Comparison of ENCODE assay signal across 8 cellular contexts in the genomic region with DNA sequence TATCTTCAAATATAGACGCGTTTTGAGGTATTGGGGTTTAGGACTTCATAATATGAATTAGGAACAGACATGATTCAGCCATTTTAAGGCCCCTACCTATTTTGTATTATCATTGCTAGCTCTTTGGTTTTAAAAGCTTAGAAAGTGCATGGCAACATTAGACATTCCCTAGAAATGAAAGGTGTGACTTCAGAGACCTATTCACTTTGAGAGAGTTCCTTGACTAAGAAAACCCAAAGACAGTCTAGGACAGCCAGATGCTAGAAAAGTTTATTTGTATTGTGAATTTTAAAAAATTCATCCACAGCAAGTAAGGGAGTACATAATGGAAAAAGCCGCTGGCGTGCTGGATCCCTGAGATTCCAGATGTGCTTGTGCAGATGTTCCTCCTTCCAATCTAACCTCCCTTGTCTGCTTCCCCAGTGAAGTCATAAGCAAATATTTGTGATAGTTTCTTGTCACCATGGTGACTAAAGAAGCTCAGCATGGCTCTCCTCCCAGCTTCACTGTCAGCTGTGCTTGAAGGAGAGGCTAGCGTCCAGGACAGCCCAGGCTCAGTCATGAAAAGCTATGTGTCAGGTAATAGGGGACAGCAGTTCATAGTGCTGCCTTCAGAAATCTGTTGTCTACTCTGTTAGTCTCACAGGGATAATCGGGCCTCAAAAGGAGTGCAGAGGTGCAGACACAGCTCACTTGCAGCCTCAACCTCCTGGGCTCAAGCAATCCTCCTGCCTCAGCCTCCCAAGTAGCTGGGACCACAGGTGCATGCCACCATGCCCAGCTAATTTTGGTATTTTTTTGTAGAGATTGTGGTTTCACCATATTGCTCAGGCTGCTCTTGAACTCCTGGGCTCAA. TPM values are rescaled to one million over a fixed set of nuclear protein-coding genes. Genes with fewer than 3 reads are reported as not detected.
DNase-seq lines count a peak whose midpoint lies in the region; ATAC-seq and TF ChIP-seq lines count a peak whose summit lies in the region.

No MANE protein-coding gene starts in this region.

- H3K27ac ChIP-seq in esophagus squamous epithelium = peak overlapping the region in 3 of 4 donors; percentile 32 to 51 (median 48)
- H3K27ac ChIP-seq in Peyer's patch = peak overlapping the region in 2 of 4 donors; percentile 0 to 31

- TF ChIP-seq CTCF in esophagus squamous epithelium (IDR thresholded peaks at IDR 0.05) (no peak), neural crest cell (conservative IDR thresholded peaks at IDR 0.05) (no peak), Peyer's patch (IDR thresholded peaks at IDR 0.05) (no peak)

- no peaks in the 10 kb centered on the region for H3K27me3 Mint-ChIP-seq in neural crest cell (ENCODE audit: low read depth)
- H3K27me3 Mint-ChIP-seq in activated CD8-positive, alpha-beta memory T cell treated with anti-CD3 and anti-CD28 coated beads, Interleukin-2, amount 10 ng/mL, durations not matched to agents 7 days and 5 days = no peaks in the 10 kb centered on the region

- H3K36me3 ChIP-seq in esophagus squamous epithelium (peaks cover 0 to 8% (median 0%) of the 10 kb centered on the region in 3 donors), Peyer's patch (no peaks in the 10 kb centered on the region)

- intact Hi-C loops in esophagus squamous epithelium (cut with DNase I) = no loop called here

- H3K9me3 ChIP-seq in esophagus squamous epithelium (peaks cover 0 to 5% (median 0%) of the 10 kb centered on the region in 3 donors), Peyer's patch (no peaks in the 10 kb centered on the region)

- H3K36me3 Mint-ChIP-seq in neural crest cell (ENCODE audit: low read depth) = peaks cover 4% of the 10 kb centered on the region
- H3K36me3 Mint-ChIP-seq in activated CD8-positive, alpha-beta memory T cell treated with anti-CD3 and anti-CD28 coated beads, Interleukin-2, amount 10 ng/mL, durations not matched to agents 7 days and 5 days = peaks cover 32% of the 10 kb centered on the region

- peaks cover 7 to 30% (median 11%) of the 10 kb centered on the region in 3 donors for H3K4me1 ChIP-seq in esophagus squamous epithelium
- peaks cover 0 to 16% (median 0%) of the 10 kb centered on the region in 4 donors for H3K4me1 ChIP-seq in Peyer's patch

- DNase-seq in D341Med (ENCODE audit: low spot score) (peak; percentile 37), NCI-H2227 (lab: John Stamatoyannopoulos, UW; ENCODE audit: unreplicated experiment) (peak; percentile 68), esophagus squamous epithelium (lab: John Stamatoyannopoulos, UW) (no peak), neural crest cell (ENCODE audit: low read depth, low spot score) (peak; percentile 5), NCI-H1105 treated with DMSO at 0.1 percent for 48 hours (lab: John Stamatoyannopoulos, UW) (no peak), NOMO-1 treated with dmso at 0.1 percent for 144 hours (lab: John Stamatoyannopoulos, UW; ENCODE audit: unreplicated experiment) (no peak), Peyer's patch (no peak)
- no peak for DNase-seq in activated CD8-positive, alpha-beta memory T cell treated with anti-CD3 and anti-CD28 coated beads, Interleukin-2, amount 10 ng/mL, durations not matched to agents 7 days and 5 days

- TF ChIP-seq POLR2A in esophagus squamous epithelium (IDR thresholded peaks at IDR 0.05) (no peak), Peyer's patch (IDR thresholded peaks at IDR 0.05) (no peak)

- no peak overlapping the region for H3K4me3 Mint-ChIP-seq in neural crest cell
- H3K4me3 Mint-ChIP-seq in activated CD8-positive, alpha-beta memory T cell treated with anti-CD3 and anti-CD28 coated beads, Interleukin-2, amount 10 ng/mL, durations not matched to agents 7 days and 5 days = no peak overlapping the region

- CTCF ChIA-PET in activated CD8-positive, alpha-beta memory T cell treated with anti-CD3 and anti-CD28 coated beads, Interleukin-2, amount 10 ng/mL, durations not matched to agents 7 days and 5 days (lab: Charles Lee) = interaction anchor here (0.8 to 1.0 kb wide), 2 partner anchors 24 to 34 kb away, joined by 3 read pairs; a partner anchor contains a TSS

- no peak for ATAC-seq in activated CD8-positive, alpha-beta memory T cell treated with anti-CD3 and anti-CD28 coated beads, Interleukin-2, amount 10 ng/mL, durations not matched to agents 7 days and 5 days

- no peaks in the 10 kb centered on the region for H3K27me3 ChIP-seq in esophagus squamous epithelium
- H3K27me3 ChIP-seq in Peyer's patch = no peaks in the 10 kb centered on the region

- H3K27ac Mint-ChIP-seq in neural crest cell (ENCODE audit: unreplicated experiment) = peak overlapping the region; percentile 23
- no peak overlapping the region for H3K27ac Mint-ChIP-seq in activated CD8-positive, alpha-beta memory T cell treated with anti-CD3 and anti-CD28 coated beads, Interleukin-2, amount 10 ng/mL, durations not matched to agents 7 days and 5 days

- H3K9me3 Mint-ChIP-seq in neural crest cell = no peaks in the 10 kb centered on the region
- H3K9me3 Mint-ChIP-seq in activated CD8-positive, alpha-beta memory T cell treated with anti-CD3 and anti-CD28 coated beads, Interleukin-2, amount 10 ng/mL, durations not matched to agents 7 days and 5 days (ENCODE audit: low read depth) = no peaks in the 10 kb centered on the region

- H3K4me3 ChIP-seq in esophagus squamous epithelium (no peak overlapping the region), Peyer's patch (no peak overlapping the region)

- peaks cover 19% of the 10 kb centered on the region for H3K4me1 Mint-ChIP-seq in neural crest cell
- H3K4me1 Mint-ChIP-seq in activated CD8-positive, alpha-beta memory T cell treated with anti-CD3 and anti-CD28 coated beads, Interleukin-2, amount 10 ng/mL, durations not matched to agents 7 days and 5 days = peaks cover 58% of the 10 kb centered on the region

- 52 to 68% methylated on average over 5 to 6 of the region's 6 CpGs for WGBS in esophagus squamous epithelium, 2 donors

RNA-seq across cellular contexts. Expression of a gene that starts 34.8 kb away (rescaled TPM):
- 10 to 100 TPM; 27.7 to 38.0 (median 36.5) TPM for total RNA-seq in esophagus squamous epithelium
- total RNA-seq in neural crest cell = 63.6 and 70.0 TPM in 2 replicates
- total RNA-seq in activated CD8-positive, alpha-beta memory T cell treated with anti-CD3 and anti-CD28 coated beads, Interleukin-2, amount 10 ng/mL, durations not matched to agents 7 days and 5 days = 10 to 100 TPM; 59.6 to 82.8 TPM
- 10 to 100 TPM; 24.8 to 29.8 (median 25.6) TPM for total RNA-seq in Peyer's patch

RNA-seq across cellular contexts. Expression of a gene that starts 36.8 kb away (rescaled TPM):
- total RNA-seq in esophagus squamous epithelium (10 to 100 TPM; 34.5 to 54.0 (median 40.7) TPM), neural crest cell (70.3 and 70.7 TPM in 2 replicates), Peyer's patch (10 to 100 TPM; 27.1 to 46.2 (median 31.0) TPM)
- total RNA-seq in activated CD8-positive, alpha-beta memory T cell treated with anti-CD3 and anti-CD28 coated beads, Interleukin-2, amount 10 ng/mL, durations not matched to agents 7 days and 5 days = 100 to 1,000 TPM in 1 of 2 experiments, 10 to 100 TPM in 1; 85.8 to 104 TPM

RNA-seq across cellular contexts. Expression of a gene that starts 57.7 kb away (rescaled TPM):
- total RNA-seq in esophagus squamous epithelium (1 to 10 TPM in 3 of 4 donors, under 1 TPM in 1; 0.88 to 2.9 (median 1.6) TPM), neural crest cell (16.7 and 21.2 TPM in 2 replicates), Peyer's patch (1 to 10 TPM in 2 of 4 donors, not detected in 2; 1.1 to 2.4 TPM)
- total RNA-seq in activated CD8-positive, alpha-beta memory T cell treated with anti-CD3 and anti-CD28 coated beads, Interleukin-2, amount 10 ng/mL, durations not matched to agents 7 days and 5 days = 10 to 100 TPM; 33.0 to 43.3 TPM

Comparison
In these comparisons a context has a peak if more than half of its experiments do, and no peak if none do; other contexts are left out.
1. DNase-seq: peak in D341Med (single experiment), NCI-H2227 (single experiment) and neural crest cell (single experiment); none in esophagus squamous epithelium (single experiment), activated CD8-positive, alpha-beta memory T cell treated with anti-CD3 and anti-CD28 coated beads, Interleukin-2, amount 10 ng/mL, durations not matched to agents 7 days and 5 days (single experiment), NCI-H1105 treated with DMSO at 0.1 percent for 48 hours (single experiment), NOMO-1 treated with dmso at 0.1 percent for 144 hours (single experiment) and Peyer's patch (0 of 3).